ENCODE assay signal across 18 cellular contexts in genomic region chr12:28539691-28540323, GRCh38.
"Had no signal": no experiment of that assay in that cellular context is flagged by ENCODE, and none has a peak within 500 bp of the region (broad histone marks: within the 10 kb centered on the region; RNA-seq: fewer than 3 reads in every experiment).

No MANE protein-coding gene starts in this region.

- ATAC-seq: gastrocnemius medialis, heart right ventricle, left lung, natural killer cell had no signal

- H3K27ac Mint-ChIP-seq: activated naive CD4-positive, alpha-beta T cell treated with anti-CD3 and anti-CD28 coated beads, Interleukin-2, amount 50 U/mL, for 24 hours; memory B cell; natural killer cell had no signal

- H3K27ac ChIP-seq: esophagus muscularis mucosa, gastrocnemius medialis, heart right ventricle, left lung, prostate gland, sigmoid colon, stomach, thoracic aorta had no signal

- H3K4me3 Mint-ChIP-seq: activated naive CD4-positive, alpha-beta T cell treated with anti-CD3 and anti-CD28 coated beads, Interleukin-2, amount 50 U/mL, for 24 hours; brain; memory B cell; natural killer cell had no signal

- H3K27me3 Mint-ChIP-seq: activated naive CD4-positive, alpha-beta T cell treated with anti-CD3 and anti-CD28 coated beads, Interleukin-2, amount 50 U/mL, for 24 hours; brain; memory B cell had no signal

- H3K36me3 Mint-ChIP-seq: brain, natural killer cell had no signal

- DNase-seq: activated CD4-positive, alpha-beta T cell treated with anti-CD3 and anti-CD28 coated beads, Interleukin-2, amount 50 U/mL, for 1 hour; activated effector memory CD4-positive, alpha-beta T cell treated with Interleukin-2 at 50 U/mL for 16 hours; amniotic stem cell; gastrocnemius medialis; heart right ventricle; islet precursor cell; left lung; natural killer cell; sigmoid colon; stimulated activated CD4-positive, alpha-beta T cell treated with anti-CD3 and anti-CD28 coated beads, Interleukin-15, amount 100 ng/mL, for 24 hours; stimulated activated CD4-positive, alpha-beta T cell treated with anti-CD3 and anti-CD28 coated beads, Interleukin-4, amount 100 ng/mL, for 4 hours; stomach had no signal

- H3K4me3 ChIP-seq: esophagus muscularis mucosa, gastrocnemius medialis, heart right ventricle, left lung, prostate gland, sigmoid colon, stomach, thoracic aorta had no signal

- H3K27me3 ChIP-seq: esophagus muscularis mucosa, gastrocnemius medialis, heart right ventricle, left lung, sigmoid colon, stomach had no signal

- H3K9me3 Mint-ChIP-seq: activated naive CD4-positive, alpha-beta T cell treated with anti-CD3 and anti-CD28 coated beads, Interleukin-2, amount 50 U/mL, for 24 hours; memory B cell; natural killer cell had no signal

- H3K36me3 ChIP-seq: esophagus muscularis mucosa, gastrocnemius medialis, heart right ventricle, left lung, prostate gland, sigmoid colon, stomach, thoracic aorta had no signal

- H3K4me1 ChIP-seq: gastrocnemius medialis, left lung, prostate gland, stomach had no signal

- H3K9me3 ChIP-seq: esophagus muscularis mucosa, gastrocnemius medialis, left lung, prostate gland, sigmoid colon, stomach, thoracic aorta had no signal
